18 cellular contexts compared by ENCODE assay signal in genomic region chr15:28987337-28987736, GRCh38.
DNase-seq lines count a peak whose midpoint lies in the region; ATAC-seq and TF ChIP-seq lines count a peak whose summit lies in the region.
"Had no signal": no experiment of that assay in that cellular context is flagged by ENCODE, and none has a peak within 500 bp of the region (broad histone marks: within the 10 kb centered on the region; RNA-seq: fewer than 3 reads in every experiment).

No MANE protein-coding gene starts in this region.

- H3K27me3 Mint-ChIP-seq in activated T-cell treated with anti-CD3 and anti-CD28 coated beads, Interleukin-2, amount 50 U/mL, for 24 hours, result no peaks in the 10 kb centered on the region
- H3K27me3 Mint-ChIP-seq in CD4-positive, alpha-beta T cell, result no peaks in the 10 kb centered on the region
- H3K27me3 Mint-ChIP-seq in activated T-helper 17 cell treated with anti-CD3 and anti-CD28 coated beads, Interleukin-2, amount 50 U/mL, for 72 hours, result no peaks in the 10 kb centered on the region

- peak overlapping the region; percentile 8 for H3K27ac Mint-ChIP-seq in activated T-cell treated with anti-CD3 and anti-CD28 coated beads, Interleukin-2, amount 50 U/mL, for 24 hours
- peak overlapping the region; percentile 47 for H3K27ac Mint-ChIP-seq in CD4-positive, alpha-beta T cell
- H3K27ac Mint-ChIP-seq in activated T-helper 17 cell treated with anti-CD3 and anti-CD28 coated beads, Interleukin-2, amount 50 U/mL, for 72 hours, result no peak overlapping the region

- 90% methylated on average over 4 of the region's 4 CpGs for WGBS in suprapubic skin

- intact Hi-C loops in CD4-positive, alpha-beta T cell (cut with DNase I, micrococcal nuclease), result no loop called here

- peaks cover 3% of the 10 kb centered on the region for H3K4me1 ChIP-seq in suprapubic skin
- H3K4me1 ChIP-seq: HAP-1 had no signal

- no peaks in the 10 kb centered on the region for H3K27me3 ChIP-seq in CD4-positive, alpha-beta T cell (ENCODE audit: control insufficient read depth, insufficient read depth, low read length)
- H3K27me3 ChIP-seq in layer of hippocampus (ENCODE audit: control insufficient read depth, insufficient read depth, low read length), result no peaks in the 10 kb centered on the region
- H3K27me3 ChIP-seq in suprapubic skin, result no peaks in the 10 kb centered on the region

- no peak for ATAC-seq in CD4-positive, alpha-beta T cell (ENCODE audit: poor library complexity)
- ATAC-seq in activated T-helper 17 cell treated with anti-CD3 and anti-CD28 coated beads, Interleukin-2, amount 50 U/mL, for 72 hours (replicated peaks), result peak; percentile 66
- no peak for ATAC-seq in HG03571 (IDR thresholded peaks at IDR 0.05; ENCODE audit: unreplicated experiment)
- ATAC-seq: GM12878 had no signal

- H3K4me1 Mint-ChIP-seq in activated T-cell treated with anti-CD3 and anti-CD28 coated beads, Interleukin-2, amount 50 U/mL, for 24 hours (ENCODE audit: low read depth), result peaks cover 56% of the 10 kb centered on the region
- H3K4me1 Mint-ChIP-seq in CD4-positive, alpha-beta T cell (ENCODE audit: low read depth), result peaks cover 64% of the 10 kb centered on the region
- H3K4me1 Mint-ChIP-seq in activated T-helper 17 cell treated with anti-CD3 and anti-CD28 coated beads, Interleukin-2, amount 50 U/mL, for 72 hours, result peaks cover 13% of the 10 kb centered on the region

- H3K27ac ChIP-seq in CD4-positive, alpha-beta T cell (ENCODE audit: low read depth, low read length), result no peak overlapping the region
- H3K27ac ChIP-seq in layer of hippocampus (ENCODE audit: low read depth, low read length) (peak overlapping the region; percentile 33), suprapubic skin (no peak overlapping the region)
- H3K27ac ChIP-seq: HL-60, RWPE1 had no signal

- no peaks in the 10 kb centered on the region for H3K9me3 ChIP-seq in CD4-positive, alpha-beta T cell (ENCODE audit: control insufficient read depth, low read length)
- H3K9me3 ChIP-seq in suprapubic skin, result no peaks in the 10 kb centered on the region
- H3K9me3 ChIP-seq: HAP-1 had no signal

- CTCF ChIA-PET in CD4-positive, alpha-beta T cell (lab: Charles Lee), result no interaction called here

- H3K36me3 ChIP-seq in suprapubic skin, result no peaks in the 10 kb centered on the region
- H3K36me3 ChIP-seq: HAP-1 had no signal

- TF ChIP-seq POLR2A in suprapubic skin (IDR thresholded peaks at IDR 0.05), result no peak

- no peak overlapping the region for H3K4me3 ChIP-seq in suprapubic skin
- H3K4me3 ChIP-seq: GM12878, HAP-1 had no signal

- peaks cover 7% of the 10 kb centered on the region for H3K36me3 Mint-ChIP-seq in activated T-cell treated with anti-CD3 and anti-CD28 coated beads, Interleukin-2, amount 50 U/mL, for 24 hours (ENCODE audit: low read depth)
- H3K36me3 Mint-ChIP-seq in CD4-positive, alpha-beta T cell (ENCODE audit: low read depth), result peaks cover 19% of the 10 kb centered on the region
- no peaks in the 10 kb centered on the region for H3K36me3 Mint-ChIP-seq in activated T-helper 17 cell treated with anti-CD3 and anti-CD28 coated beads, Interleukin-2, amount 50 U/mL, for 72 hours (ENCODE audit: low read depth)

- no peak overlapping the region for H3K4me3 Mint-ChIP-seq in activated T-cell treated with anti-CD3 and anti-CD28 coated beads, Interleukin-2, amount 50 U/mL, for 24 hours
- H3K4me3 Mint-ChIP-seq in CD4-positive, alpha-beta T cell, result no peak overlapping the region
- no peak overlapping the region for H3K4me3 Mint-ChIP-seq in activated T-helper 17 cell treated with anti-CD3 and anti-CD28 coated beads, Interleukin-2, amount 50 U/mL, for 72 hours

- DNase-seq in activated T-cell treated with anti-CD3 and anti-CD28 coated beads, Interleukin-2, amount 50 U/mL, for 24 hours, result no peak
- DNase-seq in activated T-cell treated with anti-CD3 and anti-CD28 coated beads for 4 hours (no peak), suprapubic skin (ENCODE audit: low spot score in 2 of 2) (no peak)
- DNase-seq in CD4-positive, alpha-beta T cell, result no peak
- DNase-seq: C1 segment of cervical spinal cord, DND-41, GDM1, NCI-H1436, NCI-H2029 treated with DMSO at 0.1 percent for 48 hours, NCI-H2171 treated with DMSO at 0.1 percent for 48 hours, NCI-H748 treated with DMSO at 0.1 percent for 48 hours had no signal

- POLR2A ChIA-PET in CD4-positive, alpha-beta T cell (lab: Charles Lee), result no interaction called here

- peaks cover 9% of the 10 kb centered on the region for H3K9me3 Mint-ChIP-seq in activated T-cell treated with anti-CD3 and anti-CD28 coated beads, Interleukin-2, amount 50 U/mL, for 24 hours
- H3K9me3 Mint-ChIP-seq in CD4-positive, alpha-beta T cell, result no peaks in the 10 kb centered on the region
- peaks cover 5% of the 10 kb centered on the region for H3K9me3 Mint-ChIP-seq in activated T-helper 17 cell treated with anti-CD3 and anti-CD28 coated beads, Interleukin-2, amount 50 U/mL, for 72 hours

- TF ChIP-seq CTCF in CD4-positive, alpha-beta T cell (IDR thresholded peaks at IDR 0.05), result no peak
- TF ChIP-seq CTCF in suprapubic skin (IDR thresholded peaks at IDR 0.05), result no peak

- no peak for TF ChIP-seq EP300 in suprapubic skin (IDR thresholded peaks at IDR 0.05)
